In genomic region chr6:129732034-129732433, GRCh38 we compare ENCODE assay signal across 25 cellular contexts. TPM values are rescaled to one million over a fixed set of nuclear protein-coding genes. Genes with fewer than 3 reads are reported as not detected.
A peak's percentile ranks its signal among the peaks of the same experiment; 100 is the strongest.
DNase-seq lines count a peak whose midpoint lies in the region; ATAC-seq and TF ChIP-seq lines count a peak whose summit lies in the region.
"Had no signal": no experiment of that assay in that cellular context is flagged by ENCODE, and none has a peak within 500 bp of the region (broad histone marks: within the 10 kb centered on the region; RNA-seq: fewer than 3 reads in every experiment).

No MANE protein-coding gene starts in this region.

- H3K9me3 Mint-ChIP-seq in endodermal cell: no peaks in the 10 kb centered on the region
- H3K9me3 Mint-ChIP-seq: activated T-cell treated with anti-CD3 and anti-CD28 coated beads, Interleukin-2, amount 50 U/mL, for 72 hours; CD4-positive, alpha-beta T cell; HFFc6 had no signal

- H3K27me3 ChIP-seq in GM23248 (replicated peaks; ENCODE audit: insufficient read depth): no peaks in the 10 kb centered on the region
- no peaks in the 10 kb centered on the region for H3K27me3 ChIP-seq in endodermal cell (ENCODE audit: control insufficient read depth, insufficient read depth, low read length, poor library complexity, severe bottlenecking)
- no peaks in the 10 kb centered on the region for H3K27me3 ChIP-seq in Karpas-422 (ENCODE audit: low read length)
- H3K27me3 ChIP-seq: uterus had no signal

- H3K9ac ChIP-seq in GM23248 (no peak overlapping the region), endodermal cell (ENCODE audit: extremely low read depth, low read length, poor library complexity, severe bottlenecking) (no peak overlapping the region), Karpas-422 (ENCODE audit: low read length) (no peak overlapping the region)

- no peak overlapping the region for H3K4me2 ChIP-seq in GM23248 (ENCODE audit: unreplicated experiment)
- H3K4me2 ChIP-seq in Karpas-422 (ENCODE audit: low read depth, low read length, poor library complexity, severe bottlenecking): no peak overlapping the region

- no peak overlapping the region for H3K27ac ChIP-seq in GM23248
- H3K27ac ChIP-seq in endodermal cell (ENCODE audit: low read depth, low read length): no peak overlapping the region
- H3K27ac ChIP-seq in Karpas-422 (ENCODE audit: low read length): no peak overlapping the region
- H3K27ac ChIP-seq: prostate gland, uterus had no signal

- no peaks in the 10 kb centered on the region for H3K36me3 ChIP-seq in GM23248 (ENCODE audit: low read depth)
- H3K36me3 ChIP-seq in endodermal cell (ENCODE audit: control insufficient read depth, insufficient read depth, low read length): no peaks in the 10 kb centered on the region
- H3K36me3 ChIP-seq in Karpas-422 (ENCODE audit: insufficient read depth, low read length): no peaks in the 10 kb centered on the region
- H3K36me3 ChIP-seq: prostate gland, uterus had no signal

- H3K27ac Mint-ChIP-seq in endodermal cell: peak overlapping the region; percentile 76
- H3K27ac Mint-ChIP-seq: activated T-cell treated with anti-CD3 and anti-CD28 coated beads, Interleukin-2, amount 50 U/mL, for 72 hours; CD4-positive, alpha-beta T cell; HFFc6 had no signal

- H3K27me3 Mint-ChIP-seq in endodermal cell (ENCODE audit: insufficient read depth): no peaks in the 10 kb centered on the region
- H3K27me3 Mint-ChIP-seq: CD4-positive, alpha-beta T cell had no signal

- no peaks in the 10 kb centered on the region for H3F3A ChIP-seq in GM23248 (ENCODE audit: insufficient read depth)

- TF ChIP-seq CTCF in endodermal cell (conservative IDR thresholded peaks at IDR 0.05) (no peak), omental fat pad (IDR thresholded peaks at IDR 0.05) (no peak)

- 97 to 98% methylated on average over 2 of the region's 2 CpGs for WGBS in GM23248 (ENCODE audit: low coverage in 1 of 2, low lambda C conversion rate in 2 of 2, missing lambda C conversion rate in 2 of 2), 2 experiments
- 77% methylated on average over 2 of the region's 2 CpGs; no CpG with 5 or more reads in 1 of the 2 experiments for WGBS in endodermal cell (ENCODE audit: insufficient coverage in 1 of 2, insufficient read length in 1 of 2), 2 experiments

- H3K4me3 Mint-ChIP-seq in endodermal cell: no peak overlapping the region
- H3K4me3 Mint-ChIP-seq: activated T-cell treated with anti-CD3 and anti-CD28 coated beads, Interleukin-2, amount 50 U/mL, for 72 hours; CD4-positive, alpha-beta T cell; HFFc6 had no signal

- H2AFZ ChIP-seq in GM23248 (peak overlapping the region; percentile 20; the same call in 1 of the 2 replicates), Karpas-422 (ENCODE audit: low read length) (no peak overlapping the region)

- H3K36me3 Mint-ChIP-seq in endodermal cell (ENCODE audit: low read depth): peaks cover 3% of the 10 kb centered on the region

- DNase-seq in GM23248 (peak; percentile 7), OCI-M1 (lab: John Stamatoyannopoulos, UW) (peak; percentile 68), endodermal cell (peak; percentile 45), omental fat pad (ENCODE audit: low spot score) (no peak), NCI-H2107 (lab: John Stamatoyannopoulos, UW) (no peak), Karpas-422 (no peak)
- DNase-seq: activated naive CD4-positive, alpha-beta T cell treated with anti-CD3 and anti-CD28 coated beads, Interleukin-2, amount 50 U/mL, for 16 hours; activated T-cell treated with anti-CD3 and anti-CD28 coated beads, Interleukin-2, amount 50 U/mL, for 72 hours; anterior cingulate cortex; caudate nucleus; CD4-positive, alpha-beta T cell; dermis blood vessel endothelial cell; DMS153; foreskin melanocyte; GDM1; HFFc6; mucosa of descending colon; NCI-H1417; stimulated activated CD4-positive, alpha-beta T cell treated with anti-CD3 and anti-CD28 coated beads, Interleukin-1b, Interleukin-23, amount 100 ng/mL, for 48 hours; substantia nigra; T-helper 9 cell; uterus had no signal

- H3K9me3 ChIP-seq in GM23248 (ENCODE audit: low read depth) (no peaks in the 10 kb centered on the region), endodermal cell (ENCODE audit: control insufficient read depth, low read length) (no peaks in the 10 kb centered on the region), Karpas-422 (ENCODE audit: low read length) (no peaks in the 10 kb centered on the region)
- H3K9me3 ChIP-seq: mucosa of descending colon, prostate gland, uterus had no signal

- ATAC-seq in omental fat pad (ENCODE audit: low FRiP score) (peak; percentile 57), GM21360 (IDR thresholded peaks at IDR 0.05; ENCODE audit: unreplicated experiment) (no peak)
- ATAC-seq: activated CD4-positive, CD25-positive, alpha-beta regulatory T cell treated with anti-CD3 and anti-CD28 coated beads, Interleukin-2, amount 50 U/mL, for 24 hours; activated T-cell treated with anti-CD3 and anti-CD28 coated beads, Interleukin-2, amount 50 U/mL, for 72 hours; mucosa of descending colon had no signal

- H3K79me2 ChIP-seq in GM23248 (ENCODE audit: insufficient read depth) (no peaks in the 10 kb centered on the region), Karpas-422 (ENCODE audit: low read length) (no peaks in the 10 kb centered on the region)

- H3K4me1 ChIP-seq in GM23248 (ENCODE audit: insufficient read depth) (peaks cover 8% of the 10 kb centered on the region; the same call in 1 of the 2 replicates), endodermal cell (ENCODE audit: control insufficient read depth, insufficient read depth, low read length) (no peaks in the 10 kb centered on the region), Karpas-422 (ENCODE audit: low read length) (no peaks in the 10 kb centered on the region)
- H3K4me1 ChIP-seq: prostate gland, uterus had no signal

- in situ Hi-C loops in GM23248 (cut with MboI): no loop called here

- H3K4me1 Mint-ChIP-seq in endodermal cell: peaks cover 41% of the 10 kb centered on the region

- no peaks in the 10 kb centered on the region for H4K20me1 ChIP-seq in GM23248 (ENCODE audit: insufficient read depth)
- no peaks in the 10 kb centered on the region for H4K20me1 ChIP-seq in Karpas-422 (ENCODE audit: insufficient read depth, low read depth, low read length)

- H3K9me2 ChIP-seq in GM23248 (ENCODE audit: insufficient read depth): no peaks in the 10 kb centered on the region
- H3K9me2 ChIP-seq in Karpas-422 (replicated peaks; ENCODE audit: insufficient read depth, low read length): no peaks in the 10 kb centered on the region

- no peak overlapping the region for H3K4me3 ChIP-seq in GM23248
- peak overlapping the region; percentile 28 for H3K4me3 ChIP-seq in endodermal cell (ENCODE audit: low read length)
- no peak overlapping the region for H3K4me3 ChIP-seq in Karpas-422 (ENCODE audit: low read length)
- H3K4me3 ChIP-seq: mucosa of descending colon, prostate gland, uterus had no signal

RNA-seq across cellular contexts. Expression of gene ARHGAP18, which starts 22.1 kb away (rescaled TPM):
- total RNA-seq in GM23248 (2014; rRNA removed; shearing (Covaris generic)): 23.8 and 25.3 TPM in 2 replicates
- 12.0 and 12.5 TPM in 2 replicates for polyA plus RNA-seq in GM23248 (2016; fragmentation: Nextera tagmentation; extraction: Ambion mirVana)
- 10 to 100 TPM; 14.3 to 17.7 TPM for total RNA-seq in endodermal cell
- 4.1 TPM for polyA plus RNA-seq in endodermal cell (2013, experiment 1 of 2)
- polyA plus RNA-seq in endodermal cell (2013, experiment 2 of 2): 4.5 TPM
- total RNA-seq in omental fat pad: 10 to 100 TPM; 29.1 to 47.2 (median 38.5) TPM
- total RNA-seq in Karpas-422 (2014; rRNA removed; shearing (Covaris generic); ENCODE audit: low replicate concordance): 0.65 and 1.6 TPM in 2 replicates

Comparison
In these comparisons a context has a peak if more than half of its experiments do, and no peak if none do; other contexts are left out.
1. DNase-seq: peak in GM23248 (single experiment), OCI-M1 (single experiment) and endodermal cell (single experiment); none in omental fat pad (single experiment), NCI-H2107 (single experiment) and Karpas-422 (single experiment).